ENCODE assay signal across 1 cellular context in the genomic region with DNA sequence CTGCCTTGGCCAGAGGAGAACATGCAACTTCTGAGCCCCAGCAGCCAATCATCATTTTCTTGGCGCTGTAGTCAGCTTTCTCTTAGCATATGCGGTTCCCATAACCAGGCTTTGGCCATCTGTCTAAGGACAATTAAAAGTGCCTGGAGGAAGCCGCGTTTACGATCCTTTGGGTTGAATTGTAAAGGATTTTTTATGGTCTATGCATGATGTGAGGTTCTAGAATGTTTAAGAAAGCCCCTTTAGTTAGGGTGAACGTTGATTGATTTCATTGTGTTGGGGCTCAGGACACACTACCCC.
A peak's percentile ranks its signal among the peaks of the same experiment; 100 is the strongest.
TF ChIP-seq lines count a peak whose summit lies in the region.

No MANE protein-coding gene starts in this region.

TF ChIP-seq in HepG2, 621 proteins besides CTCF, POLR2A, EP300 and RAD21:
- no peak for TF ChIP-seq RARA (CRISPR knock-in tag; IDR thresholded peaks at IDR 0.05)
- TF ChIP-seq ARHGAP35 (CRISPR knock-in tag; IDR thresholded peaks at IDR 0.05; ENCODE audit: borderline replicate concordance): no peak
- 0 out of 2 replicates have a peak, but pooled peaks have one; percentile 8 for TF ChIP-seq ZNF253 (CRISPR knock-in tag; IDR thresholded peaks at IDR 0.05; ENCODE audit: borderline replicate concordance)
- TF ChIP-seq POLR2AphosphoS5 (IDR thresholded peaks at IDR 0.05; ENCODE audit: low read depth, low read length): peak; percentile 48; the same call in 1 of the 2 replicates
- TF ChIP-seq POGZ (CRISPR knock-in tag; IDR thresholded peaks at IDR 0.05): peak; percentile 44; the same call in 1 of the 2 replicates
- TF ChIP-seq ZNF256 (CRISPR knock-in tag; conservative IDR thresholded peaks at IDR 0.05): 0 out of 2 replicates have a peak, but pooled peaks have one; percentile 3
- peak; percentile 21 for TF ChIP-seq ZEB1 (IDR thresholded peaks at IDR 0.05; ENCODE audit: insufficient replicate concordance, low read depth)
- TF ChIP-seq SKI (IDR thresholded peaks at IDR 0.05; ENCODE audit: partially characterized antibody): no peak
- 0 out of 2 replicates have a peak, but pooled peaks have one; percentile 13 for TF ChIP-seq ZNF749 (CRISPR knock-in tag; IDR thresholded peaks at IDR 0.05; ENCODE audit: borderline replicate concordance)
- 0 out of 2 replicates have a peak, but pooled peaks have one; percentile 7 for TF ChIP-seq MAFG (CRISPR knock-in tag; IDR thresholded peaks at IDR 0.05)
- TF ChIP-seq RFXAP (CRISPR knock-in tag; IDR thresholded peaks at IDR 0.05; ENCODE audit: borderline replicate concordance): peak; percentile 17; the same call in 1 of the 2 replicates
- 0 out of 2 replicates have a peak, but pooled peaks have one; percentile 14 for TF ChIP-seq STAG1 (CRISPR knock-in tag; IDR thresholded peaks at IDR 0.05)
- TF ChIP-seq ZMYM4 (CRISPR knock-in tag; IDR thresholded peaks at IDR 0.05): 0 out of 2 replicates have a peak, but pooled peaks have one; percentile 2
- TF ChIP-seq, protein P1, sequence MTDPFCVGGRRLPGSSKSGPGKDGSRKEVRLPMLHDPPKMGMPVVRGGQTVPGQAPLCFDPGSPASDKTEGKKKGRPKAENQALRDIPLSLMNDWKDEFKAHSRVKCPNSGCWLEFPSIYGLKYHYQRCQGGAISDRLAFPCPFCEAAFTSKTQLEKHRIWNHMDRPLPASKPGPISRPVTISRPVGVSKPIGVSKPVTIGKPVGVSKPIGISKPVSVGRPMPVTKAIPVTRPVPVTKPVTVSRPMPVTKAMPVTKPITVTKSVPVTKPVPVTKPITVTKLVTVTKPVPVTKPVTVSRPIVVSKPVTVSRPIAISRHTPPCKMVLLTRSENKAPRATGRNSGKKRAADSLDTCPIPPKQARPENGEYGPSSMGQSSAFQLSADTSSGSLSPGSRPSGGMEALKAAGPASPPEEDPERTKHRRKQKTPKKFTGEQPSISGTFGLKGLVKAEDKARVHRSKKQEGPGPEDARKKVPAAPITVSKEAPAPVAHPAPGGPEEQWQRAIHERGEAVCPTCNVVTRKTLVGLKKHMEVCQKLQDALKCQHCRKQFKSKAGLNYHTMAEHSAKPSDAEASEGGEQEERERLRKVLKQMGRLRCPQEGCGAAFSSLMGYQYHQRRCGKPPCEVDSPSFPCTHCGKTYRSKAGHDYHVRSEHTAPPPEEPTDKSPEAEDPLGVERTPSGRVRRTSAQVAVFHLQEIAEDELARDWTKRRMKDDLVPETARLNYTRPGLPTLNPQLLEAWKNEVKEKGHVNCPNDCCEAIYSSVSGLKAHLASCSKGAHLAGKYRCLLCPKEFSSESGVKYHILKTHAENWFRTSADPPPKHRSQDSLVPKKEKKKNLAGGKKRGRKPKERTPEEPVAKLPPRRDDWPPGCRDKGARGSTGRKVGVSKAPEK (CRISPR knock-in tag; IDR thresholded peaks at IDR 0.05; ENCODE audit: borderline replicate concordance): 0 out of 2 replicates have a peak, but pooled peaks have one; percentile 20
- no peak for TF ChIP-seq ZNF703 (CRISPR knock-in tag; IDR thresholded peaks at IDR 0.05; ENCODE audit: borderline replicate concordance)
- 0 out of 2 replicates have a peak, but pooled peaks have one; percentile 41 for TF ChIP-seq NFIC (IDR thresholded peaks at IDR 0.05; ENCODE audit: low read length)
- TF ChIP-seq MIER2 (CRISPR knock-in tag; IDR thresholded peaks at IDR 0.05): 0 out of 2 replicates have a peak, but pooled peaks have one; percentile 6
- peak; percentile 11; the same call in 1 of the 2 replicates for TF ChIP-seq PHF21A (CRISPR knock-in tag; IDR thresholded peaks at IDR 0.05)
- TF ChIP-seq ISX (CRISPR knock-in tag; conservative IDR thresholded peaks at IDR 0.05): 0 out of 2 replicates have a peak, but pooled peaks have one; percentile 15
- no peak for TF ChIP-seq ZSCAN22 (CRISPR knock-in tag; IDR thresholded peaks at IDR 0.05)
- TF ChIP-seq HDAC1 (CRISPR knock-in tag; IDR thresholded peaks at IDR 0.05): peak; percentile 9; the same call in 1 of the 2 replicates
- TF ChIP-seq CREB1 (IDR thresholded peaks at IDR 0.05): no peak
- 0 out of 2 replicates have a peak, but pooled peaks have one; percentile 53 for TF ChIP-seq CREB1 (CRISPR knock-in tag; IDR thresholded peaks at IDR 0.05)
- TF ChIP-seq SIN3A (IDR thresholded peaks at IDR 0.05; ENCODE audit: borderline replicate concordance, low read depth, low read length): peak; percentile 61; the same call in 1 of the 2 replicates
- TF ChIP-seq ZNF766 (CRISPR knock-in tag; IDR thresholded peaks at IDR 0.05; ENCODE audit: borderline replicate concordance): no peak
- TF ChIP-seq ZMYM2 (CRISPR knock-in tag; IDR thresholded peaks at IDR 0.05): 0 out of 2 replicates have a peak, but pooled peaks have one; percentile 48
